In genomic region chr7:151226875-151227782, GRCh38 we compare ENCODE assay signal across 8 cellular contexts. TPM values are rescaled to one million over a fixed set of nuclear protein-coding genes. Genes with fewer than 3 reads are reported as not detected.
DNase-seq lines count a peak whose midpoint lies in the region; ATAC-seq, FAIRE-seq and TF ChIP-seq lines count a peak whose summit lies in the region.

TSS of gene ABCF2 (minus strand) at chr7:151227205. CDS start at chr7:151226458, 747 bp downstream.

- peak within 1 kb of the TSS; percentile 82 to 93 for H3K4me3 ChIP-seq in kidney (ENCODE audit: low read length in 2 of 2)

- TF ChIP-seq POLR2A in GM19099 (IDR thresholded peaks at IDR 0.05; ENCODE audit: extremely low read depth, insufficient read length, low read depth): peak; percentile 67

- ATAC-seq in HG03432 (IDR thresholded peaks at IDR 0.05; ENCODE audit: unreplicated experiment): peak; percentile 100

- peaks cover 20 to 21% of the 10 kb centered on the region in 2 donors for H3K36me3 ChIP-seq in kidney (ENCODE audit: control insufficient read depth in 1 of 2, insufficient read depth in 2 of 2, low read length in 2 of 2)

- peak within 1 kb of the TSS; percentile 72 to 82 for H3K9ac ChIP-seq in kidney (ENCODE audit: low read length in 2 of 2)

- peak within 1 kb of the TSS; percentile 47 to 73 for H3K27ac ChIP-seq in kidney (ENCODE audit: low read depth in 2 of 2, low read length in 2 of 2)

- no peaks in the 10 kb centered on the region for H3K9me3 ChIP-seq in kidney (ENCODE audit: control insufficient read depth in 1 of 2, low read length in 2 of 2)

- TF ChIP-seq CTCF in kidney (IDR thresholded peaks at IDR 0.05; ENCODE audit: borderline replicate concordance, extremely low read depth, insufficient read depth): no peak

- DNase-seq in AG20443 (ENCODE audit: low spot score) (peak; percentile 99), NCI-H510A (lab: John Stamatoyannopoulos, UW) (peak; percentile 93), cerebellum (ENCODE audit: low spot score) (peak; percentile 97), kidney (peak; percentile 100)
- peak; percentile 97 for DNase-seq in activated CD4-positive, alpha-beta T cell treated with anti-CD3 and anti-CD28 coated beads for 1 hour
- DNase-seq in stimulated activated CD4-positive, alpha-beta T cell treated with anti-CD3 and anti-CD28 coated beads, Interleukin-15, amount 100 ng/mL, for 24 hours: peak; percentile 99

- FAIRE-seq in kidney (lab: Jason Lieb, UNC): peak; percentile 82

- intact Hi-C loops in kidney (cut with DNase I): no loop called here

- H3K4me1 ChIP-seq in kidney (ENCODE audit: control insufficient read depth in 1 of 2, insufficient read depth in 1 of 2, low read depth in 1 of 2, low read length in 2 of 2): peaks cover 13 to 15% of the 10 kb centered on the region in 2 donors

RNA-seq across cellular contexts. Expression of gene ABCF2, which starts in this region (rescaled TPM):
- 18.9 TPM for total RNA-seq in cerebellum
- total RNA-seq in kidney: 30.8 TPM
- 22.5 TPM for polyA plus RNA-seq in kidney (ENCODE audit: insufficient read depth, low read depth, low replicate concordance)

Comparison
In these comparisons a context has a peak if more than half of its experiments do, and no peak if none do; other contexts are left out.
1. Peak in every context shown above with its lines: DNase-seq, ATAC-seq, H3K4me3 ChIP-seq and H3K27ac ChIP-seq.